In genomic region chr13:110507678-110508381, GRCh38 we compare ENCODE assay signal across 11 cellular contexts. TPM values are rescaled to one million over a fixed set of nuclear protein-coding genes. Genes with fewer than 3 reads are reported as not detected.
DNase-seq lines count a peak whose midpoint lies in the region; ATAC-seq and TF ChIP-seq lines count a peak whose summit lies in the region.
"Had no signal": no experiment of that assay in that cellular context is flagged by ENCODE, and none has a peak within 500 bp of the region (broad histone marks: within the 10 kb centered on the region; RNA-seq: fewer than 3 reads in every experiment).

No MANE protein-coding gene starts in this region.

- H4K91ac ChIP-seq in trophoblast cell (ENCODE audit: low read depth, low read length) = no peak overlapping the region

- no peak overlapping the region for H2BK5ac ChIP-seq in trophoblast cell (ENCODE audit: low read depth, low read length, poor library complexity)

- H2AK5ac ChIP-seq in trophoblast cell (ENCODE audit: low read length) = no peak overlapping the region

- no TSS peak for BruUV-seq in Calu3 (replicated peaks; lab: Mats Ljungman, UMichigan)

- peak overlapping the region in 2 of 4 donors; percentile 28 to 47 for H3K4me3 ChIP-seq in Peyer's patch
- no peak overlapping the region for H3K4me3 ChIP-seq in heart left ventricle
- H3K4me3 ChIP-seq in trophoblast cell (ENCODE audit: low read depth, low read length) = no peak overlapping the region
- H3K4me3 ChIP-seq in neural progenitor cell = no peak overlapping the region
- H3K4me3 ChIP-seq: SK-N-MC had no signal

- H3K36me3 ChIP-seq in Peyer's patch = peaks cover 0 to 39% (median 0%) of the 10 kb centered on the region in 3 donors
- peaks cover 0 to 99% (median 81%) of the 10 kb centered on the region in 9 donors for H3K36me3 ChIP-seq in heart left ventricle
- peaks cover 79 to 83% of the 10 kb centered on the region in 2 experiments for H3K36me3 ChIP-seq in trophoblast cell (ENCODE audit: control insufficient read depth in 1 of 2, insufficient read depth in 2 of 2, low read length in 2 of 2)
- no peaks in the 10 kb centered on the region for H3K36me3 ChIP-seq in neural progenitor cell

- no peaks in the 10 kb centered on the region for H3K27me3 Mint-ChIP-seq in Calu3 (ENCODE audit: unreplicated experiment)
- no peaks in the 10 kb centered on the region for H3K27me3 Mint-ChIP-seq in neural progenitor cell (ENCODE audit: insufficient read depth, low read depth)

- H4K20me1 ChIP-seq in neural progenitor cell (ENCODE audit: low read depth) = peaks cover 3% of the 10 kb centered on the region

- TF ChIP-seq POLR2A in Peyer's patch (IDR thresholded peaks at IDR 0.05) = peak; percentile 45 to 66
- no peak for TF ChIP-seq POLR2A in heart left ventricle (IDR thresholded peaks at IDR 0.05)

- H2AFZ ChIP-seq in trophoblast cell (ENCODE audit: insufficient read depth, low read length, poor library complexity) = no peak overlapping the region
- no peak overlapping the region for H2AFZ ChIP-seq in neural progenitor cell (replicated peaks)

- H3K4ac ChIP-seq in trophoblast cell (ENCODE audit: low read depth, low read length) = no peak overlapping the region

- no peak overlapping the region for H2BK12ac ChIP-seq in trophoblast cell (ENCODE audit: low read length)

- TF ChIP-seq CTCF in Calu3 (IDR thresholded peaks at IDR 0.05; ENCODE audit: unreplicated experiment) = peak; percentile 24
- peak in 3 of 6 experiments; percentile 67 to 81 (median 80) for TF ChIP-seq CTCF in Peyer's patch (IDR thresholded peaks at IDR 0.05)
- TF ChIP-seq CTCF in heart left ventricle (IDR thresholded peaks at IDR 0.05) = peak in 6 of 12 donors; percentile 9 to 31 (median 16)
- TF ChIP-seq CTCF in neural progenitor cell (IDR thresholded peaks at IDR 0.05) = no peak

- H3K79me1 ChIP-seq in trophoblast cell (ENCODE audit: low read length) = peaks cover 7% of the 10 kb centered on the region

- H3K4me1 Mint-ChIP-seq in Calu3 (ENCODE audit: low read depth, unreplicated experiment) (no peaks in the 10 kb centered on the region), neural progenitor cell (no peaks in the 10 kb centered on the region)
- H3K4me1 Mint-ChIP-seq: neural crest cell had no signal

- H3K4me1 ChIP-seq in Peyer's patch (peaks cover 0 to 58% (median 3%) of the 10 kb centered on the region in 4 donors), heart left ventricle (peaks cover 0 to 63% (median 37%) of the 10 kb centered on the region in 12 donors), trophoblast cell (ENCODE audit: control insufficient read depth in 1 of 2, insufficient read depth in 2 of 2, low read length in 2 of 2) (peaks cover 7 to 15% of the 10 kb centered on the region in 2 experiments), neural progenitor cell (no peaks in the 10 kb centered on the region)

- intact Hi-C loops in Calu3 (cut with micrococcal nuclease; ENCODE audit: unreplicated experiment) (loop anchor here (10.0 kb wide), 1 partner anchor 47 kb away; no protein-coding TSS in a partner anchor), heart left ventricle (cut with DNase I) (loop anchor here in 5 of 10 donors (1.0 to 10.0 kb wide), 4 partner anchors 17 to 57 kb away; partner anchors contain the start of gene RAB20 (in 5 of the 5))

- H3K27me3 ChIP-seq in Peyer's patch (no peaks in the 10 kb centered on the region), heart left ventricle (no peaks in the 10 kb centered on the region), trophoblast cell (ENCODE audit: insufficient read depth, low read length) (no peaks in the 10 kb centered on the region), neural progenitor cell (no peaks in the 10 kb centered on the region)

- H3K4me3 Mint-ChIP-seq in Calu3 (ENCODE audit: low read depth, unreplicated experiment) (peak overlapping the region; percentile 50), neural progenitor cell (no peak overlapping the region)
- H3K4me3 Mint-ChIP-seq: neural crest cell had no signal

- CTCF ChIA-PET in Calu3 (lab: Charles Lee) = interaction anchor here (1.0 to 1.7 kb wide), 3 partner anchors 20 to 54 kb away, joined by 3 to 7 read pairs (median 3); partner anchors contain the start of gene RAB20

- H3K4me2 ChIP-seq in trophoblast cell (ENCODE audit: low read length) (no peak overlapping the region), neural progenitor cell (no peak overlapping the region)

- 54 to 90% (median 74%) methylated on average over 17 to 23 of the region's 23 CpGs for WGBS in heart left ventricle, 4 donors
- no CpG with 5 or more reads among the region's 23 CpGs for WGBS in trophoblast cell (ENCODE audit: extremely low coverage, insufficient coverage, insufficient read length)

- H3K9me3 Mint-ChIP-seq in Calu3 (ENCODE audit: low read depth, unreplicated experiment) (no peaks in the 10 kb centered on the region), neural progenitor cell (no peaks in the 10 kb centered on the region)
- H3K9me3 Mint-ChIP-seq: neural crest cell had no signal

- H3K27ac Mint-ChIP-seq in Calu3 (ENCODE audit: unreplicated experiment) (peak overlapping the region; percentile 27), neural progenitor cell (no peak overlapping the region)

- H3F3A ChIP-seq in neural progenitor cell (ENCODE audit: low read depth) = no peaks in the 10 kb centered on the region

- H4K12ac ChIP-seq in trophoblast cell (ENCODE audit: low read depth, low read length) = no peak overlapping the region

- peak; percentile 60 to 82 (median 75) for ATAC-seq in heart left ventricle
- no peak for ATAC-seq in GM18519 (IDR thresholded peaks at IDR 0.05; ENCODE audit: low FRiP score, unreplicated experiment)
- no peak for ATAC-seq in HG03045 (IDR thresholded peaks at IDR 0.05; ENCODE audit: unreplicated experiment)

- no peak overlapping the region for H3K23ac ChIP-seq in trophoblast cell (ENCODE audit: low read length)

- H2BK120ac ChIP-seq in trophoblast cell (ENCODE audit: insufficient read depth, low read length, poor library complexity) = no peak overlapping the region

- H3K36me3 Mint-ChIP-seq in Calu3 (ENCODE audit: insufficient read depth, unreplicated experiment) (no peaks in the 10 kb centered on the region), neural progenitor cell (peaks cover 26% of the 10 kb centered on the region)

- H3K9me3 ChIP-seq in Peyer's patch (no peaks in the 10 kb centered on the region), heart left ventricle (no peaks in the 10 kb centered on the region), trophoblast cell (ENCODE audit: insufficient read depth, low read depth, low read length) (peaks cover 3% of the 10 kb centered on the region), neural progenitor cell (ENCODE audit: low read depth) (no peaks in the 10 kb centered on the region)

- H4K8ac ChIP-seq in trophoblast cell (ENCODE audit: low read depth, low read length) = no peak overlapping the region

- H3K79me2 ChIP-seq in trophoblast cell (ENCODE audit: control insufficient read depth, insufficient read depth, low read length, poor library complexity) (no peaks in the 10 kb centered on the region), neural progenitor cell (ENCODE audit: low read depth) (no peaks in the 10 kb centered on the region)

- no peak overlapping the region for H3K18ac ChIP-seq in trophoblast cell (ENCODE audit: low read length)

- DNase-seq in Calu3 (peak; percentile 65), Peyer's patch (peak in 2 of 3 donors; percentile 88), heart left ventricle (peak; percentile 46 to 82 (median 66)), trophoblast cell (peak; percentile 63 to 87), neural progenitor cell (ENCODE audit: low spot score) (no peak)
- DNase-seq in stimulated activated CD4-positive, alpha-beta T cell treated with anti-CD3 and anti-CD28 coated beads, Interleukin-4, amount 100 ng/mL, for 24 hours = no peak
- DNase-seq: NCI-H1694 treated with DMSO at 0.1 percent for 48 hours had no signal

- H3K9ac ChIP-seq in trophoblast cell (ENCODE audit: low read length) = no peak overlapping the region
- no peak overlapping the region for H3K9ac ChIP-seq in neural progenitor cell

- H3K27ac ChIP-seq in Peyer's patch (peak overlapping the region in 3 of 4 donors; percentile 79 to 96 (median 94)), heart left ventricle (peak overlapping the region; percentile 71 to 97 (median 86)), trophoblast cell (ENCODE audit: low read depth, low read length) (no peak overlapping the region), neural progenitor cell (no peak overlapping the region)
- H3K27ac ChIP-seq: SK-N-MC had no signal

- H3K14ac ChIP-seq in trophoblast cell (ENCODE audit: low read length) = no peak overlapping the region

RNA-seq across cellular contexts. Expression of gene RAB20, which starts 53.7 kb away (rescaled TPM):
- total RNA-seq in Calu3 (2022) (9.7 and 11.9 TPM in 2 replicates), Peyer's patch (10 to 100 TPM; 15.7 to 69.1 (median 62.2) TPM), heart left ventricle (10 to 100 TPM in 8 of 9 donors, 1 to 10 TPM in 1; 5.5 to 30.2 (median 13.7) TPM), neural progenitor cell (ENCODE audit: low replicate concordance) (0.58 and 2.4 TPM in 2 replicates)
- 10 to 100 TPM in 1 of 2 donors, 1 to 10 TPM in 1; 7.4 to 17.3 TPM for polyA plus RNA-seq in heart left ventricle
- polyA plus RNA-seq in trophoblast cell (2013) = 29.9 and 30.6 TPM in 2 replicates

Comparison
In these comparisons a context has a peak if more than half of its experiments do, and no peak if none do; other contexts are left out.
1. DNase-seq: peak in Calu3 (single experiment), Peyer's patch (2 of 3), heart left ventricle (5 of 5) and trophoblast cell (2 of 2); none in neural progenitor cell (single experiment) and stimulated activated CD4-positive, alpha-beta T cell treated with anti-CD3 and anti-CD28 coated beads, Interleukin-4, amount 100 ng/mL, for 24 hours (single experiment).
2. H3K27ac ChIP-seq: peak in Peyer's patch (3 of 4) and heart left ventricle (12 of 12); none in trophoblast cell (single experiment) and neural progenitor cell (single experiment).
3. POLR2A ChIP-seq: peak in Peyer's patch (2 of 2); none in heart left ventricle (0 of 2).
4. ATAC-seq: peak in heart left ventricle (4 of 4); none in GM18519 (single experiment) and HG03045 (single experiment).